ENCODE assay signal across 2 cellular contexts in genomic region chr12:51335931-51336330, GRCh38.
TF ChIP-seq lines count a peak whose summit lies in the region.

No MANE protein-coding gene starts in this region.

TF ChIP-seq in GM23338, 12 proteins besides CTCF, POLR2A, EP300 and RAD21:
- TF ChIP-seq EZH2phosphoT487 (IDR thresholded peaks at IDR 0.05; ENCODE audit: unreplicated experiment) (no peak), ZNF331 (CRISPR knock-in tag; IDR thresholded peaks at IDR 0.05; ENCODE audit: low read depth) (no peak), POLR2AphosphoS5 (IDR thresholded peaks at IDR 0.05; ENCODE audit: low read depth) (no peak)

TF ChIP-seq in K562, 482 proteins besides CTCF, POLR2A, EP300 and RAD21:
- TF ChIP-seq CAMTA2 (CRISPR knock-in tag; conservative IDR thresholded peaks at IDR 0.05) (no peak), ZBTB7A (IDR thresholded peaks at IDR 0.05; ENCODE audit: borderline replicate concordance, control insufficient read depth, low read depth, low read length) (no peak), THRAP3 (IDR thresholded peaks at IDR 0.05; ENCODE audit: borderline replicate concordance) (no peak), TBP (optimal IDR thresholded peaks at IDR 0.05; ENCODE audit: low read depth, low read length) (peak; percentile 49), ZNF174 (CRISPR knock-in tag; IDR thresholded peaks at IDR 0.05) (no peak), RNF2 (IDR thresholded peaks at IDR 0.05) (no peak), THRA (IDR thresholded peaks at IDR 0.05) (no peak), ZNF280B (CRISPR knock-in tag; IDR thresholded peaks at IDR 0.05) (no peak), ZNF766 (CRISPR knock-in tag; conservative IDR thresholded peaks at IDR 0.05) (peak; percentile 83), TRIM25 (IDR thresholded peaks at IDR 0.05; ENCODE audit: borderline replicate concordance) (no peak), ZNF311 (CRISPR knock-in tag; IDR thresholded peaks at IDR 0.05) (no peak), ZNF277 (CRISPR knock-in tag; IDR thresholded peaks at IDR 0.05; ENCODE audit: borderline replicate concordance) (no peak), HES1 (IDR thresholded peaks at IDR 0.05; ENCODE audit: low read depth) (0 out of 2 replicates have a peak, but pooled peaks have one; percentile 22), DACH1 (IDR thresholded peaks at IDR 0.05; ENCODE audit: partially characterized antibody) (no peak), HNRNPH1 (optimal IDR thresholded peaks at IDR 0.05; ENCODE audit: low read depth, low read length) (no peak), ATF7 (IDR thresholded peaks at IDR 0.05) (no peak), TRIM24 (IDR thresholded peaks at IDR 0.05) (peak in 1 of 2 experiments; percentile 25; a peak in 1 of 4 replicates), JUN (IDR thresholded peaks at IDR 0.05; ENCODE audit: borderline replicate concordance, low read depth, low read length) (no peak), JUN (CRISPR knock-in tag; IDR thresholded peaks at IDR 0.05; ENCODE audit: borderline replicate concordance) (no peak), CEBPG (CRISPR knock-in tag; IDR thresholded peaks at IDR 0.05) (no peak), CEBPG (tag; conservative IDR thresholded peaks at IDR 0.05 in 1 of 2, IDR thresholded peaks at IDR 0.05 in 1 of 2) (peak; percentile 48 to 57; a peak in 2 of 4 replicates), NKRF (IDR thresholded peaks at IDR 0.05; ENCODE audit: borderline replicate concordance) (no peak), ARID4B (CRISPR knock-in tag; IDR thresholded peaks at IDR 0.05) (no peak), ARID1B (IDR thresholded peaks at IDR 0.05) (peak; percentile 10; the same call in 1 of the 2 replicates), ZNF347 (CRISPR knock-in tag; IDR thresholded peaks at IDR 0.05; ENCODE audit: low read depth) (no peak), CREB1 (IDR thresholded peaks at IDR 0.05) (no peak), CREB1 (CRISPR knock-in tag; IDR thresholded peaks at IDR 0.05) (no peak), TOE1 (IDR thresholded peaks at IDR 0.05; ENCODE audit: borderline replicate concordance) (no peak), TOE1 (CRISPR knock-in tag; IDR thresholded peaks at IDR 0.05; ENCODE audit: borderline replicate concordance, low read depth) (no peak), E2F8 (IDR thresholded peaks at IDR 0.05; ENCODE audit: low read depth, partially characterized antibody) (no peak), SREBF2 (CRISPR knock-in tag; IDR thresholded peaks at IDR 0.05) (no peak), ZNF584 (CRISPR knock-in tag; IDR thresholded peaks at IDR 0.05; ENCODE audit: low read depth) (no peak), CEBPB (tag; IDR thresholded peaks at IDR 0.05) (peak; percentile 75), KLF10 (CRISPR knock-in tag; IDR thresholded peaks at IDR 0.05) (no peak), MAX (CRISPR knock-in tag; IDR thresholded peaks at IDR 0.05) (no peak), SMARCE1 (IDR thresholded peaks at IDR 0.05) (peak; percentile 51; the same call in 1 of the 2 replicates), YY1 (IDR thresholded peaks at IDR 0.05; ENCODE audit: borderline replicate concordance in 1 of 3, control insufficient read depth in 1 of 3, extremely low read depth in 1 of 3, insufficient read depth in 3 of 3, insufficient read length in 1 of 3, insufficient replicate concordance in 2 of 3, low read depth in 1 of 3, low read length in 2 of 3) (no peak), ZNF134 (CRISPR knock-in tag; conservative IDR thresholded peaks at IDR 0.05) (no peak), MTF1 (CRISPR knock-in tag; IDR thresholded peaks at IDR 0.05; ENCODE audit: borderline replicate concordance) (no peak), HNRNPK (IDR thresholded peaks at IDR 0.05; ENCODE audit: low read depth, low read length, poor library complexity, severe bottlenecking) (no peak)
